ENCODE assay signal across 19 cellular contexts in the genomic region with DNA sequence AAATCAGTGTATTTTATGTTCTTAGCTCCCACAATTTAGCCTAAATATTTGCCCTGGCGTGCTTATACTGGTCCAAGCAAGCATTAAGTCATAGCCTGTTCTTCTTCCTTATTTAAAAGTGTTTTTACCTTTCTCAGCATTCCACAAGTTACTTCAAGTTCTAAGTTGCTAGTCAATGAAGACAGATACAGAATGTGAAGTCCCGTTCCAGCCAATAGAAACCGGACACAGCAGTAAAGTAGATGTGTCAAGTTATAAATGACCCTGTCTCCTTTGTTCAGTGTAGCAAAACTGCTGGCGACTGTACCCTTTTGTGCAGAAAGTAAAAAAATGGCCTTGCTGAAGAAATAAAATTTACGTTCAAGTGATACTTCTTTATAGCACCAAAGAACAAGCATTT. TPM values are rescaled to one million over a fixed set of nuclear protein-coding genes. Genes with fewer than 3 reads are reported as not detected.
DNase-seq lines count a peak whose midpoint lies in the region; ATAC-seq, FAIRE-seq and TF ChIP-seq lines count a peak whose summit lies in the region.
"Had no signal": no experiment of that assay in that cellular context is flagged by ENCODE, and none has a peak within 500 bp of the region (broad histone marks: within the 10 kb centered on the region; RNA-seq: fewer than 3 reads in every experiment).

No MANE protein-coding gene starts in this region.

- no peak overlapping the region for H2AFZ ChIP-seq in astrocyte (ENCODE audit: low read depth, low read length)

- H3K27ac ChIP-seq in left ventricle myocardium inferior (replicated peaks) (peak overlapping the region; percentile 95), astrocyte (ENCODE audit: low read depth, low read length) (no peak overlapping the region), testis (peak overlapping the region in 1 of 2 donors; percentile 23), substantia nigra (ENCODE audit: low read depth, low read length, poor library complexity, severe bottlenecking) (no peak overlapping the region)
- H3K27ac ChIP-seq: transverse colon had no signal

- no peaks in the 10 kb centered on the region for H3K9me3 Mint-ChIP-seq in astrocyte (ENCODE audit: unreplicated experiment)
- H3K9me3 Mint-ChIP-seq: activated CD4-positive, alpha-beta T cell treated with anti-CD3 and anti-CD28 coated beads, Interleukin-2, amount 10 ng/mL, durations not matched to agents 7 days and 5 days; activated naive CD8-positive, alpha-beta T cell treated with anti-CD3 and anti-CD28 coated beads, Interleukin-2, amount 10 ng/mL, durations not matched to agents 7 days and 5 days had no signal

- peaks cover 13% of the 10 kb centered on the region for H4K20me1 ChIP-seq in astrocyte (ENCODE audit: insufficient read depth, low read length)

- H3K27me3 ChIP-seq in left ventricle myocardium inferior (ENCODE audit: low read depth) (no peaks in the 10 kb centered on the region), astrocyte (ENCODE audit: insufficient read depth, low read length) (no peaks in the 10 kb centered on the region), testis (no peaks in the 10 kb centered on the region)
- H3K27me3 ChIP-seq: transverse colon had no signal

- peaks cover 50% of the 10 kb centered on the region for H3K79me2 ChIP-seq in astrocyte (ENCODE audit: insufficient read depth, low read length)

- H3K36me3 ChIP-seq in left ventricle myocardium inferior (peaks cover 37% of the 10 kb centered on the region), astrocyte (ENCODE audit: insufficient read depth, low read length) (peaks cover 14% of the 10 kb centered on the region), testis (ENCODE audit: low read depth, missing control alignments) (no peaks in the 10 kb centered on the region)

- H3K4me1 ChIP-seq in left ventricle myocardium inferior (peaks cover 70% of the 10 kb centered on the region), astrocyte (ENCODE audit: insufficient read depth, low read length) (peaks cover 17% of the 10 kb centered on the region), testis (peaks cover 7% of the 10 kb centered on the region)

- no peaks in the 10 kb centered on the region for H3K27me3 Mint-ChIP-seq in astrocyte (ENCODE audit: low read depth, unreplicated experiment)
- H3K27me3 Mint-ChIP-seq: activated CD4-positive, alpha-beta T cell treated with anti-CD3 and anti-CD28 coated beads, Interleukin-2, amount 10 ng/mL, durations not matched to agents 7 days and 5 days; activated naive CD8-positive, alpha-beta T cell treated with anti-CD3 and anti-CD28 coated beads, Interleukin-2, amount 10 ng/mL, durations not matched to agents 7 days and 5 days had no signal

- no peak for FAIRE-seq in astrocyte (lab: Jason Lieb, UNC)
- FAIRE-seq: D721Med had no signal

- TF ChIP-seq CTCF in left ventricle myocardium inferior (IDR thresholded peaks at IDR 0.05; ENCODE audit: borderline replicate concordance) (no peak), astrocyte (IDR thresholded peaks at IDR 0.05; ENCODE audit: insufficient read depth, low read depth, low read length) (no peak), testis (IDR thresholded peaks at IDR 0.05) (no peak)

- peak overlapping the region; percentile 97 for H3K4me2 ChIP-seq in astrocyte (ENCODE audit: low read length)

- WGBS in testis, 2 donors, result 51 to 56% methylated on average over 5 of the region's 5 CpGs

- H3K36me3 Mint-ChIP-seq in astrocyte (ENCODE audit: low read depth, unreplicated experiment), result no peaks in the 10 kb centered on the region

- intact Hi-C loops in left ventricle myocardium inferior (cut with micrococcal nuclease), result no loop called here
- intact Hi-C loops in left ventricle myocardium superior (cut with micrococcal nuclease), result no loop called here
- intact Hi-C loops in testis (cut with DNase I; ENCODE audit: low total_unique reads), result no loop called here

- no peak for ATAC-seq in left ventricle myocardium superior

- DNase-seq in left ventricle myocardium inferior (no peak), left ventricle myocardium superior (no peak), astrocyte (ENCODE audit: low read depth) (no peak), left kidney (ENCODE audit: low read depth, low spot score) (peak; percentile 76), testis (peak; percentile 43), COLO668 (lab: John Stamatoyannopoulos, UW; ENCODE audit: unreplicated experiment) (no peak), NCI-H82 (lab: John Stamatoyannopoulos, UW) (no peak), substantia nigra (lab: John Stamatoyannopoulos, UW) (no peak)
- DNase-seq: activated CD4-positive, alpha-beta T cell treated with anti-CD3 and anti-CD28 coated beads, Interleukin-2, amount 10 ng/mL, durations not matched to agents 7 days and 5 days; activated naive CD8-positive, alpha-beta T cell treated with anti-CD3 and anti-CD28 coated beads, Interleukin-2, amount 10 ng/mL, durations not matched to agents 7 days and 5 days; activated T-cell treated with anti-CD3 and anti-CD28 coated beads for 4 hours; head of caudate nucleus; kidney glomerular epithelial cell; NCI-H2081 treated with DMSO at 0.1 percent for 48 hours; NCI-H748 treated with DMSO at 0.1 percent for 48 hours; transverse colon had no signal

- H3K4me1 Mint-ChIP-seq in astrocyte (ENCODE audit: low read depth, unreplicated experiment), result peaks cover 19% of the 10 kb centered on the region

- TF ChIP-seq POLR2A in testis (IDR thresholded peaks at IDR 0.05), result no peak

- no peak overlapping the region for H3K27ac Mint-ChIP-seq in astrocyte (ENCODE audit: unreplicated experiment)
- H3K27ac Mint-ChIP-seq: activated CD4-positive, alpha-beta T cell treated with anti-CD3 and anti-CD28 coated beads, Interleukin-2, amount 10 ng/mL, durations not matched to agents 7 days and 5 days; activated naive CD8-positive, alpha-beta T cell treated with anti-CD3 and anti-CD28 coated beads, Interleukin-2, amount 10 ng/mL, durations not matched to agents 7 days and 5 days had no signal

- H3K9ac ChIP-seq in astrocyte (ENCODE audit: low read length), result no peak overlapping the region

- peak overlapping the region; percentile 30 for H3K4me3 Mint-ChIP-seq in astrocyte (ENCODE audit: unreplicated experiment)
- H3K4me3 Mint-ChIP-seq: activated CD4-positive, alpha-beta T cell treated with anti-CD3 and anti-CD28 coated beads, Interleukin-2, amount 10 ng/mL, durations not matched to agents 7 days and 5 days; activated naive CD8-positive, alpha-beta T cell treated with anti-CD3 and anti-CD28 coated beads, Interleukin-2, amount 10 ng/mL, durations not matched to agents 7 days and 5 days had no signal

- no peaks in the 10 kb centered on the region for H3K9me3 ChIP-seq in left ventricle myocardium inferior (replicated peaks)
- no peaks in the 10 kb centered on the region for H3K9me3 ChIP-seq in astrocyte (ENCODE audit: insufficient read depth, low read depth, low read length)
- H3K9me3 ChIP-seq in testis, result no peaks in the 10 kb centered on the region
- H3K9me3 ChIP-seq: transverse colon had no signal

- peak overlapping the region; percentile 77 for H3K4me3 ChIP-seq in left ventricle myocardium inferior
- H3K4me3 ChIP-seq in astrocyte (ENCODE audit: insufficient read depth, low read depth, low read length), result no peak overlapping the region
- no peak overlapping the region for H3K4me3 ChIP-seq in testis
- H3K4me3 ChIP-seq: transverse colon had no signal

RNA-seq across cellular contexts. Expression of a gene that starts 3.9 kb away (rescaled TPM):
- total RNA-seq in left ventricle myocardium inferior, result 9.2 TPM
- 14.5 TPM for total RNA-seq in left ventricle myocardium superior
- total RNA-seq in astrocyte, result 12.9 and 14.1 TPM in 2 replicates
- total RNA-seq in testis, result 10 to 100 TPM; 19.2 to 27.9 TPM
- 16.2 TPM for polyA plus RNA-seq in testis (ENCODE audit: insufficient read depth, low read depth, low replicate concordance)

RNA-seq across cellular contexts. Expression of a gene that starts 46.4 kb away (rescaled TPM):
- total RNA-seq in left ventricle myocardium inferior (not detected), left ventricle myocardium superior (not detected), astrocyte (5.5 and 5.9 TPM in 2 replicates), testis (10 to 100 TPM in 1 of 2 donors, 1 to 10 TPM in 1; 8.9 to 17.3 TPM)
- polyA plus RNA-seq in testis (ENCODE audit: insufficient read depth, low read depth, low replicate concordance), result 13.7 TPM
- total RNA-seq: activated CD4-positive, alpha-beta T cell treated with anti-CD3 and anti-CD28 coated beads, Interleukin-2, amount 10 ng/mL, durations not matched to agents 7 days and 5 days; activated naive CD8-positive, alpha-beta T cell treated with anti-CD3 and anti-CD28 coated beads, Interleukin-2, amount 10 ng/mL, durations not matched to agents 7 days and 5 days; HT-29; T-helper 2 cell treated with Interferon-gamma antibody and Interleukin-4, amounts not matched to agents 100 ng/mL and 5 ng/mL, for 36 hours had no signal

Comparison
In these comparisons a context has a peak if more than half of its experiments do, and no peak if none do; other contexts are left out.
1. DNase-seq: peak in left kidney (single experiment) and testis (single experiment); none in left ventricle myocardium inferior (single experiment), left ventricle myocardium superior (single experiment), astrocyte (single experiment), COLO668 (single experiment), NCI-H82 (single experiment) and substantia nigra (0 of 49).